ENCODE assay signal across 12 cellular contexts in genomic region chr12:6072302-6072752, GRCh38. TPM values are rescaled to one million over a fixed set of nuclear protein-coding genes. Genes with fewer than 3 reads are reported as not detected.
DNase-seq lines count a peak whose midpoint lies in the region; TF ChIP-seq lines count a peak whose summit lies in the region.
"Had no signal": no experiment of that assay in that cellular context is flagged by ENCODE, and none has a peak within 500 bp of the region (broad histone marks: within the 10 kb centered on the region; RNA-seq: fewer than 3 reads in every experiment).

No MANE protein-coding gene starts in this region.

- DNase-seq in BJ (ENCODE audit: low read depth) (no peak), MV-4-11 (lab: John Stamatoyannopoulos, UW) (peak; percentile 41), epithelial cell of prostate (ENCODE audit: low read depth, low spot score) (peak; percentile 45), Karpas-422 (no peak), cortex of kidney (lab: John Stamatoyannopoulos, UW) (no peak), DMS153 (lab: John Stamatoyannopoulos, UW) (no peak)
- DNase-seq in activated CD4-positive, alpha-beta T cell treated with anti-CD3 and anti-CD28 coated beads, Interleukin-2, amount 50 U/mL, for 1 hour: no peak
- DNase-seq: activated CD4-positive, alpha-beta T cell treated with anti-CD3 and anti-CD28 coated beads for 48 hours; activated effector memory CD4-positive, alpha-beta T cell treated with anti-CD3 and anti-CD28 coated beads, Interleukin-2, amount 50 U/mL, for 16 hours; AML-193 had no signal

- no peak overlapping the region for H3K4me2 ChIP-seq in Karpas-422 (ENCODE audit: low read depth, low read length, poor library complexity, severe bottlenecking)
- H3K4me2 ChIP-seq: GM23338 had no signal

- no peaks in the 10 kb centered on the region for H3K27me3 ChIP-seq in BJ (ENCODE audit: control insufficient read depth, insufficient read depth, low read length)
- H3K27me3 ChIP-seq in liver (ENCODE audit: control insufficient read depth in 4 of 4, insufficient read depth in 4 of 4, low read length in 3 of 4): no peaks in the 10 kb centered on the region
- H3K27me3 ChIP-seq in Karpas-422 (ENCODE audit: low read length): no peaks in the 10 kb centered on the region

- CTCF ChIA-PET in BJ (lab: Yijun Ruan, JAX): interaction anchor here (1.0 to 5.2 kb wide), 7 partner anchors 10 to 212 kb away, joined by 3 to 30 read pairs (median 5); no protein-coding TSS in a partner anchor

- POLR2A ChIA-PET in BJ (lab: Charles Lee): interaction anchor here (0.6 kb wide), 1 partner anchor 467 kb away, joined by 3 read pairs; no protein-coding TSS in a partner anchor

- H2AFZ ChIP-seq in Karpas-422 (ENCODE audit: low read length): no peak overlapping the region
- H2AFZ ChIP-seq: GM23338 had no signal

- H3K9me3 ChIP-seq in liver (ENCODE audit: control insufficient read depth in 4 of 4, low read length in 3 of 4): no peaks in the 10 kb centered on the region
- no peaks in the 10 kb centered on the region for H3K9me3 ChIP-seq in Karpas-422 (ENCODE audit: low read length)

- H3K79me2 ChIP-seq in Karpas-422 (ENCODE audit: low read length): no peaks in the 10 kb centered on the region

- H3K4me3 ChIP-seq in BJ (ENCODE audit: low read depth, low read length) (no peak overlapping the region), liver (ENCODE audit: low read depth in 1 of 3, low read length in 3 of 3) (no peak overlapping the region), Karpas-422 (ENCODE audit: low read length) (no peak overlapping the region)
- H3K4me3 ChIP-seq: GM23338 had no signal

- no peak overlapping the region for H3K9ac ChIP-seq in liver (ENCODE audit: low read depth in 1 of 2, low read length in 2 of 2)
- H3K9ac ChIP-seq in Karpas-422 (ENCODE audit: low read length): no peak overlapping the region

- H4K20me1 ChIP-seq in Karpas-422 (ENCODE audit: insufficient read depth, low read depth, low read length): no peaks in the 10 kb centered on the region

- TF ChIP-seq RAD21 in liver (IDR thresholded peaks at IDR 0.05): peak; percentile 28 to 57

- peak; percentile 40 for TF ChIP-seq CTCF in BJ (IDR thresholded peaks at IDR 0.05; ENCODE audit: insufficient read depth, low read depth, low read length)
- TF ChIP-seq CTCF in liver (IDR thresholded peaks at IDR 0.05; ENCODE audit: low read depth, low read length, missing input control): peak; percentile 5

- H3K27ac ChIP-seq in epithelial cell of prostate: no peak overlapping the region
- no peak overlapping the region for H3K27ac ChIP-seq in liver (ENCODE audit: low read depth in 1 of 2, low read length in 2 of 2)
- H3K27ac ChIP-seq in Karpas-422 (ENCODE audit: low read length): no peak overlapping the region

- peaks cover 10 to 40% (median 18%) of the 10 kb centered on the region in 4 donors for H3K4me1 ChIP-seq in liver (ENCODE audit: control insufficient read depth in 4 of 4, insufficient read depth in 4 of 4, low read length in 3 of 4)
- no peaks in the 10 kb centered on the region for H3K4me1 ChIP-seq in Karpas-422 (ENCODE audit: low read length)

- H3K36me3 ChIP-seq in BJ (ENCODE audit: control insufficient read depth, insufficient read depth, low read length) (no peaks in the 10 kb centered on the region), liver (ENCODE audit: control insufficient read depth in 4 of 4, insufficient read depth in 3 of 4, low read depth in 1 of 4, low read length in 3 of 4) (no peaks in the 10 kb centered on the region), Karpas-422 (ENCODE audit: insufficient read depth, low read length) (no peaks in the 10 kb centered on the region)

- WGBS in liver: 91% methylated on average over 10 of the region's 10 CpGs

- no peaks in the 10 kb centered on the region for H3K9me2 ChIP-seq in Karpas-422 (replicated peaks; ENCODE audit: insufficient read depth, low read length)

TF ChIP-seq in liver, 16 proteins besides CTCF, POLR2A, EP300 and RAD21:
- TF ChIP-seq MAX (IDR thresholded peaks at IDR 0.05) (no peak), SP1 (IDR thresholded peaks at IDR 0.05) (no peak), YY1 (IDR thresholded peaks at IDR 0.05) (no peak), JUND (IDR thresholded peaks at IDR 0.05) (no peak), REST (IDR thresholded peaks at IDR 0.05) (no peak), NR2F2 (IDR thresholded peaks at IDR 0.05) (peak; percentile 21), HNF4G (IDR thresholded peaks at IDR 0.05) (no peak)

RNA-seq across cellular contexts. Expression of gene VWF, which starts 52.1 kb away (rescaled TPM):
- 0.06 and 0.07 TPM in 2 replicates for polyA plus RNA-seq in BJ (2011; rRNA removed)
- 0.14 and 0.26 TPM in 2 replicates for polyA minus RNA-seq in BJ (2011; rRNA and poly(A)+ RNA removed)
- 10 to 100 TPM in 1 of 2 donors, 1 to 10 TPM in 1; 2.1 to 10.8 TPM for total RNA-seq in liver
- 1 to 10 TPM; 3.3 to 4.6 TPM for polyA plus RNA-seq in liver
- total RNA-seq in Karpas-422 (2014; rRNA removed; shearing (Covaris generic); ENCODE audit: low replicate concordance): not detected in 2 replicates

Comparison
In these comparisons a context has a peak if more than half of its experiments do, and no peak if none do; other contexts are left out.
1. DNase-seq: peak in MV-4-11 (single experiment) and epithelial cell of prostate (single experiment); none in BJ (single experiment), Karpas-422 (single experiment), cortex of kidney (single experiment), DMS153 (single experiment) and activated CD4-positive, alpha-beta T cell treated with anti-CD3 and anti-CD28 coated beads, Interleukin-2, amount 50 U/mL, for 1 hour (single experiment).